19 cellular contexts compared by ENCODE assay signal in the genomic region with DNA sequence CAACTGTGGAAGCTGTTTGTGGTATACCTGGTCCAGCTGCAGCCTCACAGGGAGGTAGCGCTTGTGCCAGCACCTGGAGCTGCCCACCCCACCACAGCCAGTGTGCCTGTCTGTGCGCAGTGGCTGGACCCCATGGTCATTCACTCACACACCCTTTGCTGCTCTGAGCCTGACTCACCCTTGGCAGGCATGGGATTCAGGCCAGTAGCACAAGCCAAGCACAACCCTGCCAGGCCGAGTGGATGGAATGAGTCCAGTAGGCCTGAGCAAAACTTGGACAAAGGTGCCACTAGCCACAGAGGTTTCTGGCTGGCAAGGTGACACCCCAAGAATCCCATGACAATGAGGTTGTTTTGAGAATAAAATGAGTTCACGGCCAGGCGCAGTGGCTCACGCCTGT. TPM values are rescaled to one million over a fixed set of nuclear protein-coding genes. Genes with fewer than 3 reads are reported as not detected.
DNase-seq lines count a peak whose midpoint lies in the region; ATAC-seq and TF ChIP-seq lines count a peak whose summit lies in the region.
"Had no signal": no experiment of that assay in that cellular context is flagged by ENCODE, and none has a peak within 500 bp of the region (broad histone marks: within the 10 kb centered on the region; RNA-seq: fewer than 3 reads in every experiment).

No MANE protein-coding gene starts in this region.

- H3K9me3 ChIP-seq in heart left ventricle, result no peaks in the 10 kb centered on the region
- H3K9me3 ChIP-seq in subcutaneous abdominal adipose tissue (ENCODE audit: control insufficient read depth in 5 of 5, low read length in 5 of 5), result no peaks in the 10 kb centered on the region
- peaks cover 3% of the 10 kb centered on the region for H3K9me3 ChIP-seq in trophoblast cell (ENCODE audit: insufficient read depth, low read depth, low read length)

- WGBS in heart left ventricle, 4 donors, result 56 to 83% (median 76%) methylated on average over 6 of the region's 6 CpGs
- no CpG with 5 or more reads among the region's 6 CpGs for WGBS in trophoblast cell (ENCODE audit: extremely low coverage, insufficient coverage, insufficient read length)

- H3K27ac ChIP-seq in heart left ventricle, result peak overlapping the region in 4 of 12 donors; percentile 13 to 71 (median 25)
- peak overlapping the region; percentile 44 for H3K27ac ChIP-seq in subcutaneous abdominal adipose tissue (ENCODE audit: low read depth, low read length)
- H3K27ac ChIP-seq in trophoblast cell (ENCODE audit: low read depth, low read length), result no peak overlapping the region
- no peak overlapping the region for H3K27ac ChIP-seq in foreskin keratinocyte
- H3K27ac ChIP-seq: C4-2B had no signal

- DNase-seq in Right ventricle myocardium inferior (ENCODE audit: missing footprints) (no peak), cardiac septum (ENCODE audit: low spot score) (no peak), heart left ventricle (peak in 4 of 5 donors; percentile 32 to 80 (median 58)), medulla oblongata (ENCODE audit: extremely low spot score) (peak; percentile 47), GM03348 (ENCODE audit: low spot score) (no peak), trophoblast cell (no peak), foreskin keratinocyte (no peak)
- DNase-seq: COR-L47; HCEC 1CT; Kasumi-1; MV-4-11; NCI-H1436; NCI-H2081 treated with DMSO at 0.1 percent for 48 hours; NCI-H226; NCI-H526; NK-92 treated with Interleukin-12 subunit alpha and Interleukin-12 subunit beta, amount 100 ng/mL, for 24 hours; OCI-M1 had no signal

- H3K4me1 ChIP-seq in heart left ventricle, result peaks cover 0 to 18% (median 0%) of the 10 kb centered on the region in 12 donors
- peaks cover 3 to 34% (median 15%) of the 10 kb centered on the region in 5 donors for H3K4me1 ChIP-seq in subcutaneous abdominal adipose tissue (ENCODE audit: control insufficient read depth in 5 of 5, insufficient read depth in 5 of 5, low read length in 5 of 5)
- no peaks in the 10 kb centered on the region for H3K4me1 ChIP-seq in trophoblast cell (ENCODE audit: control insufficient read depth in 1 of 2, insufficient read depth in 2 of 2, low read length in 2 of 2)
- no peaks in the 10 kb centered on the region for H3K4me1 ChIP-seq in foreskin keratinocyte

- no peak overlapping the region for H2AFZ ChIP-seq in trophoblast cell (ENCODE audit: insufficient read depth, low read length, poor library complexity)

- H3K4me3 ChIP-seq in heart left ventricle, result no peak overlapping the region
- H3K4me3 ChIP-seq in subcutaneous abdominal adipose tissue (ENCODE audit: low read depth in 1 of 5, low read length in 5 of 5), result peak overlapping the region in 1 of 5 donors; percentile 7
- H3K4me3 ChIP-seq in trophoblast cell (ENCODE audit: low read depth, low read length), result no peak overlapping the region

- no peak overlapping the region for H2BK5ac ChIP-seq in trophoblast cell (ENCODE audit: low read depth, low read length, poor library complexity)

- no peak overlapping the region for H4K91ac ChIP-seq in trophoblast cell (ENCODE audit: low read depth, low read length)

- H3K36me3 ChIP-seq in heart left ventricle, result no peaks in the 10 kb centered on the region
- H3K36me3 ChIP-seq in subcutaneous abdominal adipose tissue (ENCODE audit: control insufficient read depth in 5 of 5, insufficient read depth in 5 of 5, low read length in 5 of 5), result no peaks in the 10 kb centered on the region
- H3K36me3 ChIP-seq in trophoblast cell (ENCODE audit: control insufficient read depth in 1 of 2, insufficient read depth in 2 of 2, low read length in 2 of 2), result no peaks in the 10 kb centered on the region

- peak; percentile 89 for ATAC-seq in Right ventricle myocardium inferior
- ATAC-seq in heart left ventricle, result peak; percentile 83 to 95 (median 94)
- no peak for ATAC-seq in foreskin keratinocyte

- H3K79me2 ChIP-seq in trophoblast cell (ENCODE audit: control insufficient read depth, insufficient read depth, low read length, poor library complexity), result no peaks in the 10 kb centered on the region

- H4K12ac ChIP-seq in trophoblast cell (ENCODE audit: low read depth, low read length), result no peak overlapping the region

- H3K4me2 ChIP-seq in trophoblast cell (ENCODE audit: low read length), result no peak overlapping the region

- no peak overlapping the region for H2BK120ac ChIP-seq in trophoblast cell (ENCODE audit: insufficient read depth, low read length, poor library complexity)

- no peak overlapping the region for H2BK12ac ChIP-seq in trophoblast cell (ENCODE audit: low read length)

- no peak overlapping the region for H3K23ac ChIP-seq in trophoblast cell (ENCODE audit: low read length)

- H2AK5ac ChIP-seq in trophoblast cell (ENCODE audit: low read length), result no peak overlapping the region

- no peak overlapping the region for H4K8ac ChIP-seq in trophoblast cell (ENCODE audit: low read depth, low read length)

- TF ChIP-seq POLR2A in heart left ventricle (IDR thresholded peaks at IDR 0.05), result no peak

- no peak overlapping the region for H3K14ac ChIP-seq in trophoblast cell (ENCODE audit: low read length)

- no peak for TF ChIP-seq CTCF in heart left ventricle (IDR thresholded peaks at IDR 0.05)
- TF ChIP-seq CTCF in foreskin keratinocyte (conservative IDR thresholded peaks at IDR 0.05), result no peak

- intact Hi-C loops in Right ventricle myocardium inferior (cut with DNase I), result no loop called here
- intact Hi-C loops in cardiac septum (cut with DNase I), result no loop called here
- intact Hi-C loops in heart left ventricle (cut with DNase I), result no loop called here

- no peaks in the 10 kb centered on the region for H3K27me3 ChIP-seq in heart left ventricle
- no peaks in the 10 kb centered on the region for H3K27me3 ChIP-seq in subcutaneous abdominal adipose tissue (ENCODE audit: control insufficient read depth in 5 of 5, insufficient read depth in 4 of 5, low read length in 5 of 5)
- H3K27me3 ChIP-seq in trophoblast cell (ENCODE audit: insufficient read depth, low read length), result no peaks in the 10 kb centered on the region
- peaks cover 3% of the 10 kb centered on the region for H3K27me3 ChIP-seq in foreskin keratinocyte

- no peak overlapping the region for H3K9ac ChIP-seq in subcutaneous abdominal adipose tissue (ENCODE audit: low read length in 5 of 5)
- no peak overlapping the region for H3K9ac ChIP-seq in trophoblast cell (ENCODE audit: low read length)

- no peaks in the 10 kb centered on the region for H3K79me1 ChIP-seq in trophoblast cell (ENCODE audit: low read length)

- H3K18ac ChIP-seq in trophoblast cell (ENCODE audit: low read length), result no peak overlapping the region

- H3K4ac ChIP-seq in trophoblast cell (ENCODE audit: low read depth, low read length), result no peak overlapping the region

RNA-seq across cellular contexts. Expression of a gene that starts 19.0 kb away (rescaled TPM):
- total RNA-seq in Right ventricle myocardium inferior (11.8 TPM), cardiac septum (9.7 TPM), heart left ventricle (10 to 100 TPM in 7 of 9 donors, 1 to 10 TPM in 2; 6.5 to 13.7 (median 10.8) TPM), foreskin keratinocyte (7.6 and 7.9 TPM in 2 replicates)
- polyA plus RNA-seq in heart left ventricle (10 to 100 TPM in 1 of 2 donors, 1 to 10 TPM in 1; 6.7 to 10.4 TPM), foreskin keratinocyte (4.3 and 5.1 TPM in 2 replicates)
- 12.7 TPM in 2 replicates for polyA plus RNA-seq in trophoblast cell (2013)

RNA-seq across cellular contexts. Expression of a gene that starts 19.3 kb away (rescaled TPM):
- total RNA-seq in Right ventricle myocardium inferior, result 10.4 TPM
- total RNA-seq in cardiac septum, result 13.9 TPM
- 10 to 100 TPM; 10.7 to 19.9 (median 15.4) TPM for total RNA-seq in heart left ventricle
- 1 to 10 TPM; 4.8 to 9.8 TPM for polyA plus RNA-seq in heart left ventricle
- 14.0 and 14.3 TPM in 2 replicates for polyA plus RNA-seq in trophoblast cell (2013)
- total RNA-seq in foreskin keratinocyte, result 14.3 and 15.1 TPM in 2 replicates
- 4.7 and 7.0 TPM in 2 replicates for polyA plus RNA-seq in foreskin keratinocyte

RNA-seq across cellular contexts. Expression of a gene that starts 42.6 kb away (rescaled TPM):
- total RNA-seq in Right ventricle myocardium inferior, result 14.3 TPM
- 11.9 TPM for total RNA-seq in cardiac septum
- 10 to 100 TPM in 6 of 9 donors, 1 to 10 TPM in 3; 7.9 to 14.1 (median 11.0) TPM for total RNA-seq in heart left ventricle
- 10 to 100 TPM; 11.0 to 17.4 TPM for polyA plus RNA-seq in heart left ventricle
- polyA plus RNA-seq in trophoblast cell (2013), result 30.9 and 34.0 TPM in 2 replicates
- 21.2 and 22.8 TPM in 2 replicates for total RNA-seq in foreskin keratinocyte
- 14.7 and 15.9 TPM in 2 replicates for polyA plus RNA-seq in foreskin keratinocyte

Comparison
In these comparisons a context has a peak if more than half of its experiments do, and no peak if none do; other contexts are left out.
1. DNase-seq: peak in heart left ventricle (4 of 5) and medulla oblongata (single experiment); none in Right ventricle myocardium inferior (single experiment), cardiac septum (single experiment), GM03348 (single experiment), trophoblast cell (0 of 2) and foreskin keratinocyte (0 of 2).